Comparison of ENCODE assay signal across 18 cellular contexts in genomic region chr11:46105134-46105628, GRCh38. TPM values are rescaled to one million over a fixed set of nuclear protein-coding genes. Genes with fewer than 3 reads are reported as not detected.
DNase-seq lines count a peak whose midpoint lies in the region; ATAC-seq and TF ChIP-seq lines count a peak whose summit lies in the region.
"Had no signal": no experiment of that assay in that cellular context is flagged by ENCODE, and none has a peak within 500 bp of the region (broad histone marks: within the 10 kb centered on the region; RNA-seq: fewer than 3 reads in every experiment).

No MANE protein-coding gene starts in this region.

- DNase-seq in HFFc6 (no peak), islet precursor cell (peak; percentile 64), smooth muscle cell (lab: John Stamatoyannopoulos, UW; ENCODE audit: unreplicated experiment) (no peak), AG08396 (ENCODE audit: low spot score) (no peak), superior temporal gyrus (ENCODE audit: extremely low spot score) (no peak)
- DNase-seq: activated CD4-positive, alpha-beta T cell treated with anti-CD3 and anti-CD28 coated beads, Interleukin-2, amount 50 U/mL, for 48 hours; activated naive CD4-positive, alpha-beta T cell treated with anti-CD3 and anti-CD28 coated beads, Interleukin-2, amount 50 U/mL, for 16 hours; activated T-cell treated with anti-CD3 and anti-CD28 coated beads, Interleukin-2, amount 50 U/mL, for 1 hour; body of pancreas; NCI-H1694; stimulated activated CD8-positive, alpha-beta memory T cell treated with anti-CD3 and anti-CD28 coated beads, Interleukin-4, amount 100 ng/mL, for 48 hours; thyroid gland had no signal

- peaks cover 53% of the 10 kb centered on the region for H3K4me1 Mint-ChIP-seq in HFFc6 (ENCODE audit: low read depth)
- H3K4me1 Mint-ChIP-seq in activated T-helper 17 cell treated with anti-CD3 and anti-CD28 coated beads, Interleukin-2, amount 50 U/mL, for 72 hours = peaks cover 26% of the 10 kb centered on the region

- no peaks in the 10 kb centered on the region for H3K9me3 Mint-ChIP-seq in HFFc6
- no peaks in the 10 kb centered on the region for H3K9me3 Mint-ChIP-seq in activated T-helper 17 cell treated with anti-CD3 and anti-CD28 coated beads, Interleukin-2, amount 50 U/mL, for 72 hours

- H3K4me3 Mint-ChIP-seq in HFFc6 = peak overlapping the region; percentile 49; the same call in 1 of the 2 replicates
- peak overlapping the region; percentile 25 for H3K4me3 Mint-ChIP-seq in activated T-helper 17 cell treated with anti-CD3 and anti-CD28 coated beads, Interleukin-2, amount 50 U/mL, for 72 hours
- H3K4me3 Mint-ChIP-seq: B cell had no signal

- no peaks in the 10 kb centered on the region for H3K27me3 Mint-ChIP-seq in HFFc6 (ENCODE audit: insufficient read depth)
- H3K27me3 Mint-ChIP-seq in activated T-helper 17 cell treated with anti-CD3 and anti-CD28 coated beads, Interleukin-2, amount 50 U/mL, for 72 hours = no peaks in the 10 kb centered on the region
- H3K27me3 Mint-ChIP-seq: B cell had no signal

- WGBS in smooth muscle cell (ENCODE audit: low lambda C conversion rate) = 45% methylated on average over 6 of the region's 6 CpGs

- peaks cover 99% of the 10 kb centered on the region for H4K20me1 ChIP-seq in smooth muscle cell (ENCODE audit: low read depth)

- H3K36me3 ChIP-seq in smooth muscle cell (ENCODE audit: low read depth) = no peaks in the 10 kb centered on the region
- H3K36me3 ChIP-seq: prostate gland, thyroid gland had no signal

- H3K27ac Mint-ChIP-seq in HFFc6 = peak overlapping the region; percentile 70
- peak overlapping the region; percentile 9 for H3K27ac Mint-ChIP-seq in activated T-helper 17 cell treated with anti-CD3 and anti-CD28 coated beads, Interleukin-2, amount 50 U/mL, for 72 hours
- H3K27ac Mint-ChIP-seq: B cell had no signal

- no peaks in the 10 kb centered on the region for H3K27me3 ChIP-seq in smooth muscle cell (ENCODE audit: low read depth)
- H3K27me3 ChIP-seq: body of pancreas, thyroid gland had no signal

- peaks cover 100% of the 10 kb centered on the region for H3K79me2 ChIP-seq in smooth muscle cell (ENCODE audit: low read depth)

- no peak overlapping the region for H3K4me3 ChIP-seq in smooth muscle cell
- H3K4me3 ChIP-seq: body of pancreas, prostate gland, thyroid gland had no signal

- no peak overlapping the region for H3K9ac ChIP-seq in smooth muscle cell (ENCODE audit: low read depth)

- H3K36me3 Mint-ChIP-seq in HFFc6 (ENCODE audit: low read depth) = no peaks in the 10 kb centered on the region
- peaks cover 8% of the 10 kb centered on the region for H3K36me3 Mint-ChIP-seq in activated T-helper 17 cell treated with anti-CD3 and anti-CD28 coated beads, Interleukin-2, amount 50 U/mL, for 72 hours (ENCODE audit: low read depth)

- H3F3A ChIP-seq in smooth muscle cell (ENCODE audit: low read depth) = peaks cover 6% of the 10 kb centered on the region

- peaks cover 17% of the 10 kb centered on the region for H3K4me1 ChIP-seq in smooth muscle cell (ENCODE audit: low read depth)

- peak overlapping the region; percentile 3 for H3K4me2 ChIP-seq in smooth muscle cell

- no peak overlapping the region for H3K27ac ChIP-seq in smooth muscle cell (ENCODE audit: low read depth)
- H3K27ac ChIP-seq: body of pancreas, prostate gland, RWPE1, thyroid gland, VCaP had no signal

- no peak for TF ChIP-seq CTCF in HFFc6 (IDR thresholded peaks at IDR 0.05)
- no peak for TF ChIP-seq CTCF in smooth muscle cell (IDR thresholded peaks at IDR 0.05; ENCODE audit: borderline replicate concordance, insufficient read depth, poor library complexity, severe bottlenecking)

- H2AFZ ChIP-seq in smooth muscle cell (ENCODE audit: low read depth) = no peak overlapping the region

- no peak for ATAC-seq in activated T-helper 17 cell treated with anti-CD3 and anti-CD28 coated beads, Interleukin-2, amount 50 U/mL, for 72 hours (replicated peaks)
- ATAC-seq in HG03175 (IDR thresholded peaks at IDR 0.05; ENCODE audit: unreplicated experiment) = no peak
- ATAC-seq: body of pancreas had no signal

- no peaks in the 10 kb centered on the region for H3K9me3 ChIP-seq in smooth muscle cell (replicated peaks; ENCODE audit: low read depth)
- H3K9me3 ChIP-seq: body of pancreas, prostate gland, thyroid gland had no signal

RNA-seq across cellular contexts. Expression of gene PHF21A, which starts 16.1 kb away (rescaled TPM):
- total RNA-seq in HFFc6 (2021; fragmentation: NEBNext Ultra II Directional; extraction: Animal tissue kit (Norgen Biotek cat#: 25700)) = 10 to 100 TPM; 25.5 to 32.4 (median 26.2) TPM
- 10 to 100 TPM; 33.5 to 91.7 TPM for total RNA-seq in activated T-helper 17 cell treated with anti-CD3 and anti-CD28 coated beads, Interleukin-2, amount 50 U/mL, for 72 hours
- total RNA-seq in smooth muscle cell = 28.2 and 28.7 TPM in 2 replicates
- 26.1 and 26.8 TPM in 2 replicates for polyA plus RNA-seq in smooth muscle cell
